8 cellular contexts compared by ENCODE assay signal in genomic region chr9:97388721-97389238, GRCh38. TPM values are rescaled to one million over a fixed set of nuclear protein-coding genes. Genes with fewer than 3 reads are reported as not detected.
DNase-seq lines count a peak whose midpoint lies in the region; ATAC-seq and TF ChIP-seq lines count a peak whose summit lies in the region.

No MANE protein-coding gene starts in this region.

- ATAC-seq in HG03520 (IDR thresholded peaks at IDR 0.05; ENCODE audit: unreplicated experiment): peak; percentile 54
- ATAC-seq in effector memory CD8-positive, alpha-beta T cell (replicated peaks): peak; percentile 67

- TF ChIP-seq POLR2A in GM15510 (IDR thresholded peaks at IDR 0.05; ENCODE audit: borderline replicate concordance, extremely low read depth, insufficient read length): peak; percentile 19
- no peak for TF ChIP-seq POLR2A in thyroid gland (IDR thresholded peaks at IDR 0.05)
- TF ChIP-seq POLR2A in Peyer's patch (IDR thresholded peaks at IDR 0.05): no peak

- H3K4me3 Mint-ChIP-seq in effector memory CD8-positive, alpha-beta T cell: no peak overlapping the region

- H3K4me3 ChIP-seq in HAP-1 (no peak overlapping the region), thyroid gland (replicated peaks in 1 of 3) (no peak overlapping the region), Peyer's patch (no peak overlapping the region)

- DNase-seq in GM20000 (ENCODE audit: low spot score) (peak; percentile 83), HAP-1 (ENCODE audit: low spot score in 2 of 2) (no peak), thyroid gland (no peak), KG1 (lab: John Stamatoyannopoulos, UW) (no peak), Peyer's patch (no peak)
- DNase-seq in effector memory CD8-positive, alpha-beta T cell: no peak

- H3K27me3 Mint-ChIP-seq in effector memory CD8-positive, alpha-beta T cell: peaks cover 13 to 53% of the 10 kb centered on the region in 2 donors

- H3K27ac ChIP-seq in thyroid gland (no peak overlapping the region), Peyer's patch (no peak overlapping the region)

- H3K4me1 Mint-ChIP-seq in effector memory CD8-positive, alpha-beta T cell (ENCODE audit: low read depth in 2 of 2): peaks cover 0 to 18% of the 10 kb centered on the region in 2 donors

- peaks cover 10% of the 10 kb centered on the region for H3K36me3 Mint-ChIP-seq in effector memory CD8-positive, alpha-beta T cell (ENCODE audit: insufficient read depth)

- no peaks in the 10 kb centered on the region for H3K4me1 ChIP-seq in HAP-1
- H3K4me1 ChIP-seq in thyroid gland: peaks cover 0 to 5% of the 10 kb centered on the region in 2 donors
- H3K4me1 ChIP-seq in Peyer's patch: peaks cover 0 to 41% (median 1%) of the 10 kb centered on the region in 4 donors

- H3K27me3 ChIP-seq in HAP-1 (ENCODE audit: low read depth) (no peaks in the 10 kb centered on the region), thyroid gland (no peaks in the 10 kb centered on the region), Peyer's patch (no peaks in the 10 kb centered on the region)

- H3K9me3 Mint-ChIP-seq in effector memory CD8-positive, alpha-beta T cell: no peaks in the 10 kb centered on the region

- H3K9me3 ChIP-seq in HAP-1 (no peaks in the 10 kb centered on the region), thyroid gland (no peaks in the 10 kb centered on the region), Peyer's patch (no peaks in the 10 kb centered on the region)

- 57 to 88% methylated on average over 3 to 4 of the region's 5 CpGs for WGBS in thyroid gland, 2 donors

- intact Hi-C loops in thyroid gland (cut with DNase I): no loop called here

- H3K36me3 ChIP-seq in HAP-1 (replicated peaks) (no peaks in the 10 kb centered on the region), thyroid gland (no peaks in the 10 kb centered on the region), Peyer's patch (no peaks in the 10 kb centered on the region)

- in situ Hi-C loops in HAP-1 (cut with MboI; ENCODE audit: low sequenced_read_pairs): no loop called here

- TF ChIP-seq CTCF in GM20000 (IDR thresholded peaks at IDR 0.05; ENCODE audit: extremely low read depth, missing control alignments) (no peak), thyroid gland (IDR thresholded peaks at IDR 0.05) (no peak), Peyer's patch (IDR thresholded peaks at IDR 0.05) (no peak)

- H3K27ac Mint-ChIP-seq in effector memory CD8-positive, alpha-beta T cell: no peak overlapping the region

RNA-seq across cellular contexts. Expression of gene TDRD7, which starts 23.1 kb away (rescaled TPM):
- 10 to 100 TPM in 3 of 4 donors, 1 to 10 TPM in 1; 9.9 to 12.8 (median 11.4) TPM for total RNA-seq in thyroid gland
- 10 to 100 TPM; 11.6 to 28.5 (median 22.5) TPM for total RNA-seq in Peyer's patch
